Comparison of ENCODE assay signal across 8 cellular contexts in the genomic region with DNA sequence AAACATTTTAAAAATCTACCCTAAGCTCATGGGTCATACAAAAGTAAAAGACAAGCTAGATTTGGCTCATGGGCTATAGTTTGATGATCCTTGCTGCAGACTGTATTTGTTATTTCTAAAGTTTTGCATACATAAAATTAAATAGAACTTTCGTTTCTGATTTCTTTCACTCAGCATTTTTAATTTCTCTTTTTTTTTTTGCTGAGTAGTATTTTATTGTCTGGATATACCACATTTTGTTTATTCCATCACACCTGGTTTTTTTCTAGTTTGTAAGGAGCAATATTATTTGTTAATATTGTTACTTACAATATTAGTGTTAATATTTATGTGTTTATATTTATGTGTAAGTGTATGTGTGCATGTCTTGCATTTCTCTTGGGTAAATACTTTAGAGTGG.
"Had no signal": no experiment of that assay in that cellular context is flagged by ENCODE, and none has a peak within 500 bp of the region (broad histone marks: within the 10 kb centered on the region; RNA-seq: fewer than 3 reads in every experiment).

No MANE protein-coding gene starts in this region.

- DNase-seq: GM23248, GOT3, H7, HFFc6, KG1 had no signal

- H3K27ac ChIP-seq: GM23248, HL-60 had no signal

- ATAC-seq: HCT116 had no signal

- H3K9me3 ChIP-seq: HAP-1 had no signal

- H3K4me1 ChIP-seq: HAP-1 had no signal

- H2AFZ ChIP-seq: GM23248 had no signal

- H3K36me3 ChIP-seq: HAP-1 had no signal

- H3K9ac ChIP-seq: GM23248 had no signal

- H3K4me3 ChIP-seq: GM23248, HAP-1 had no signal
